In the genomic region with DNA sequence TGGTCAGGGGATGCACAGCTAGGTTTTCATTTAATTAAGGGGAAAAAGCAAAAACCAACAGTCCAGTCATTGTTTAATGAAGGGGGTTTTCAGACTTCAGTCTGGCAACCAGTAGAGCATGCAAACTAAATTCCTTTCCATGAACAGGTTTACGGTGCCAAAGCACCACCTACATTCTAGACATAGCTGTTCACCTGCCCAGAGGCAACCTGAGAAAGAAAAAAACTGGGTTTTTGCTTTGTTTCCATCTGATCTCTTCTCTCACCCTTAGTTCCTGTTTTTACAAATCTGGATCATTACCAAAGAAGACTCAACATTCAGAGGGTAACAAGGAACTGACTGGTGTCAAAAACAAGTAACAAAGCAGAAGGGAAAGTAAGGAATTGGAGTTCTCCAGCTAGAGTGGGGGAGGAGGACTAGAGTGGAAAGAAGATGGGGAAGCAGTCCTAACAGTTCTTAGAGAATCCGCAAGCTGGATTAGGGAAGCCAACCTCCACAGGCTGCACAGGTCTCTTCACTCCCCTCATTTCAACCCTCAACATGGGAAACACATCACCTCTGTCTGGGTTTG, we compare ENCODE assay signal across 20 cellular contexts. TPM values are rescaled to one million over a fixed set of nuclear protein-coding genes. Genes with fewer than 3 reads are reported as not detected.
DNase-seq lines count a peak whose midpoint lies in the region; ATAC-seq and TF ChIP-seq lines count a peak whose summit lies in the region.
"Had no signal": no experiment of that assay in that cellular context is flagged by ENCODE, and none has a peak within 500 bp of the region (broad histone marks: within the 10 kb centered on the region; RNA-seq: fewer than 3 reads in every experiment).

No MANE protein-coding gene starts in this region.

- no peaks in the 10 kb centered on the region for H3K36me3 Mint-ChIP-seq in Calu3 (ENCODE audit: insufficient read depth, unreplicated experiment)
- H3K36me3 Mint-ChIP-seq in dendritic cell treated with granulocyte-macrophage colony-stimulating factor and Interleukin-4, amounts not matched to agents 40 ng/mL and 50 ng/mL, for 4 days (ENCODE audit: low read depth) = peaks cover 91% of the 10 kb centered on the region
- H3K36me3 Mint-ChIP-seq: activated naive CD4-positive, alpha-beta T cell treated with anti-CD3 and anti-CD28 coated beads, Interleukin-2, amount 10 ng/mL, durations not matched to agents 7 days and 5 days; brain; IgD-negative memory B cell had no signal

- H3K27ac ChIP-seq in trophoblast cell (ENCODE audit: low read depth, low read length) = peak overlapping the region; percentile 76

- no peak overlapping the region for H3K4ac ChIP-seq in trophoblast cell (ENCODE audit: low read depth, low read length)

- peaks cover 49% of the 10 kb centered on the region for H3K4me1 Mint-ChIP-seq in Calu3 (ENCODE audit: low read depth, unreplicated experiment)
- peaks cover 83% of the 10 kb centered on the region for H3K4me1 Mint-ChIP-seq in dendritic cell treated with granulocyte-macrophage colony-stimulating factor and Interleukin-4, amounts not matched to agents 40 ng/mL and 50 ng/mL, for 4 days (ENCODE audit: low read depth)

- CTCF ChIA-PET in Calu3 (lab: Charles Lee) = interaction anchor here (1.0 to 3.3 kb wide), 4 partner anchors 153 to 236 kb away, joined by 4 to 16 read pairs (median 8); no protein-coding TSS in a partner anchor

- peak overlapping the region; percentile 69 for H2BK120ac ChIP-seq in trophoblast cell (ENCODE audit: insufficient read depth, low read length, poor library complexity)

- peak overlapping the region; percentile 82 for H4K91ac ChIP-seq in trophoblast cell (ENCODE audit: low read depth, low read length)

- no peak overlapping the region for H3K4me3 ChIP-seq in trophoblast cell (ENCODE audit: low read depth, low read length)
- H3K4me3 ChIP-seq: HAP-1, smooth muscle cell had no signal

- no peaks in the 10 kb centered on the region for H3K27me3 Mint-ChIP-seq in Calu3 (ENCODE audit: unreplicated experiment)
- no peaks in the 10 kb centered on the region for H3K27me3 Mint-ChIP-seq in dendritic cell treated with granulocyte-macrophage colony-stimulating factor and Interleukin-4, amounts not matched to agents 40 ng/mL and 50 ng/mL, for 4 days

- H3K4me3 Mint-ChIP-seq in Calu3 (ENCODE audit: low read depth, unreplicated experiment) = no peak overlapping the region
- peak overlapping the region; percentile 39 for H3K4me3 Mint-ChIP-seq in dendritic cell treated with granulocyte-macrophage colony-stimulating factor and Interleukin-4, amounts not matched to agents 40 ng/mL and 50 ng/mL, for 4 days
- H3K4me3 Mint-ChIP-seq: activated naive CD4-positive, alpha-beta T cell treated with anti-CD3 and anti-CD28 coated beads, Interleukin-2, amount 10 ng/mL, durations not matched to agents 7 days and 5 days; brain; IgD-negative memory B cell; T-helper 1 cell treated with Interleukin-12 subunit alpha and Interleukin-12 subunit beta and Interleukin-4 antibody, amounts not matched to agents 30 μg/mL and 1 μg/mL, for 36 hours had no signal

- H2BK12ac ChIP-seq in trophoblast cell (ENCODE audit: low read length) = peak overlapping the region; percentile 41

- peak overlapping the region; percentile 52 for H2BK5ac ChIP-seq in trophoblast cell (ENCODE audit: low read depth, low read length, poor library complexity)

- peak overlapping the region; percentile 21 for H2AK5ac ChIP-seq in trophoblast cell (ENCODE audit: low read length)

- H3K9me3 ChIP-seq in trophoblast cell (ENCODE audit: insufficient read depth, low read depth, low read length) = no peaks in the 10 kb centered on the region
- H3K9me3 ChIP-seq: HAP-1 had no signal

- peaks cover 30% of the 10 kb centered on the region for H3K79me1 ChIP-seq in trophoblast cell (ENCODE audit: low read length)

- no peaks in the 10 kb centered on the region for H3K9me3 Mint-ChIP-seq in Calu3 (ENCODE audit: low read depth, unreplicated experiment)
- no peaks in the 10 kb centered on the region for H3K9me3 Mint-ChIP-seq in dendritic cell treated with granulocyte-macrophage colony-stimulating factor and Interleukin-4, amounts not matched to agents 40 ng/mL and 50 ng/mL, for 4 days
- H3K9me3 Mint-ChIP-seq: activated naive CD4-positive, alpha-beta T cell treated with anti-CD3 and anti-CD28 coated beads, Interleukin-2, amount 10 ng/mL, durations not matched to agents 7 days and 5 days; T-helper 1 cell treated with Interleukin-12 subunit alpha and Interleukin-12 subunit beta and Interleukin-4 antibody, amounts not matched to agents 30 μg/mL and 1 μg/mL, for 36 hours had no signal

- intact Hi-C loops in Calu3 (cut with micrococcal nuclease; ENCODE audit: unreplicated experiment) = no loop called here
- intact Hi-C loops in dendritic cell treated with granulocyte-macrophage colony-stimulating factor and Interleukin-4, amounts not matched to agents 40 ng/mL and 50 ng/mL, for 4 days (cut with micrococcal nuclease) = loop anchor here (5.0 to 10.0 kb wide), 3 partner anchors 37 to 297 kb away; partner anchors contain the start of gene CPVL
- intact Hi-C loops in posterior cingulate gyrus (cut with DNase I) = loop anchor here (5.0 to 10.0 kb wide), 2 partner anchors 235 to 297 kb away; no protein-coding TSS in a partner anchor

- peak; percentile 26 for DNase-seq in Calu3
- DNase-seq in NOMO-1 treated with DMSO at 0.1 percent for 48 hours (lab: John Stamatoyannopoulos, UW; ENCODE audit: unreplicated experiment) = peak; percentile 68
- peak; percentile 57 to 75 for DNase-seq in trophoblast cell
- no peak for DNase-seq in posterior cingulate gyrus
- no peak for DNase-seq in GM03348 (ENCODE audit: low spot score)
- DNase-seq: activated naive CD4-positive, alpha-beta T cell treated with anti-CD3 and anti-CD28 coated beads, Interleukin-2, amount 10 ng/mL, durations not matched to agents 7 days and 5 days; mesenchymal stem cell; NCI-H2227 treated with DMSO at 0.1 percent for 48 hours; stimulated activated naive CD4-positive, alpha-beta T cell had no signal

- peak overlapping the region; percentile 51 for H3K27ac Mint-ChIP-seq in Calu3 (ENCODE audit: unreplicated experiment)
- H3K27ac Mint-ChIP-seq in dendritic cell treated with granulocyte-macrophage colony-stimulating factor and Interleukin-4, amounts not matched to agents 40 ng/mL and 50 ng/mL, for 4 days = peak overlapping the region; percentile 74
- H3K27ac Mint-ChIP-seq: activated naive CD4-positive, alpha-beta T cell treated with anti-CD3 and anti-CD28 coated beads, Interleukin-2, amount 10 ng/mL, durations not matched to agents 7 days and 5 days; brain; IgD-negative memory B cell; T-helper 1 cell treated with Interleukin-12 subunit alpha and Interleukin-12 subunit beta and Interleukin-4 antibody, amounts not matched to agents 30 μg/mL and 1 μg/mL, for 36 hours had no signal

- BruUV-seq in Calu3 (replicated peaks; lab: Mats Ljungman, UMichigan) = no TSS peak

- no peak overlapping the region for H2AFZ ChIP-seq in trophoblast cell (ENCODE audit: insufficient read depth, low read length, poor library complexity)

- H4K8ac ChIP-seq in trophoblast cell (ENCODE audit: low read depth, low read length) = peak overlapping the region; percentile 13

- H3K14ac ChIP-seq in trophoblast cell (ENCODE audit: low read length) = peak overlapping the region; percentile 39

- no peak overlapping the region for H3K23ac ChIP-seq in trophoblast cell (ENCODE audit: low read length)

- ATAC-seq in HG03045 (IDR thresholded peaks at IDR 0.05; ENCODE audit: unreplicated experiment) = no peak
- ATAC-seq: activated CD4-positive, CD25-positive, alpha-beta regulatory T cell treated with anti-CD3 and anti-CD28 coated beads, Interleukin-2, amount 50 U/mL, for 24 hours; Panc1 had no signal

- TF ChIP-seq CTCF in Calu3 (IDR thresholded peaks at IDR 0.05; ENCODE audit: unreplicated experiment) = no peak

- no peaks in the 10 kb centered on the region for H3K27me3 ChIP-seq in trophoblast cell (ENCODE audit: insufficient read depth, low read length)

- H3K36me3 ChIP-seq in trophoblast cell (ENCODE audit: control insufficient read depth in 1 of 2, insufficient read depth in 2 of 2, low read length in 2 of 2) = peaks cover 3 to 6% of the 10 kb centered on the region in 2 experiments
- H3K36me3 ChIP-seq: HAP-1 had no signal

- WGBS in trophoblast cell (ENCODE audit: extremely low coverage, insufficient coverage, insufficient read length) = no CpG with 5 or more reads among the region's 2 CpGs

- peaks cover 7% of the 10 kb centered on the region for H3K79me2 ChIP-seq in trophoblast cell (ENCODE audit: control insufficient read depth, insufficient read depth, low read length, poor library complexity)

- H3K9ac ChIP-seq in trophoblast cell (ENCODE audit: low read length) = no peak overlapping the region

- no peak overlapping the region for H4K12ac ChIP-seq in trophoblast cell (ENCODE audit: low read depth, low read length)

- H3K4me1 ChIP-seq in trophoblast cell (ENCODE audit: control insufficient read depth in 1 of 2, insufficient read depth in 2 of 2, low read length in 2 of 2) = peaks cover 31 to 33% of the 10 kb centered on the region in 2 experiments
- H3K4me1 ChIP-seq: HAP-1 had no signal

- peak overlapping the region; percentile 64 for H3K18ac ChIP-seq in trophoblast cell (ENCODE audit: low read length)

- no peak overlapping the region for H3K4me2 ChIP-seq in trophoblast cell (ENCODE audit: low read length)
- H3K4me2 ChIP-seq: smooth muscle cell had no signal

RNA-seq across cellular contexts. Expression of gene CPVL, which starts 36.4 kb away (rescaled TPM):
- total RNA-seq in Calu3 (2022) = 43.5 and 62.7 TPM in 2 replicates
- polyA plus RNA-seq in trophoblast cell (2013) = 184 and 205 TPM in 2 replicates
- polyA plus RNA-seq: BJ, fibroblast of lung had no signal

Comparison
In these comparisons a context has a peak if more than half of its experiments do, and no peak if none do; other contexts are left out.
1. DNase-seq: peak in Calu3 (single experiment), NOMO-1 treated with DMSO at 0.1 percent for 48 hours (single experiment) and trophoblast cell (2 of 2); none in posterior cingulate gyrus (0 of 10) and GM03348 (single experiment).